ENCODE assay signal across 8 cellular contexts in the genomic region with DNA sequence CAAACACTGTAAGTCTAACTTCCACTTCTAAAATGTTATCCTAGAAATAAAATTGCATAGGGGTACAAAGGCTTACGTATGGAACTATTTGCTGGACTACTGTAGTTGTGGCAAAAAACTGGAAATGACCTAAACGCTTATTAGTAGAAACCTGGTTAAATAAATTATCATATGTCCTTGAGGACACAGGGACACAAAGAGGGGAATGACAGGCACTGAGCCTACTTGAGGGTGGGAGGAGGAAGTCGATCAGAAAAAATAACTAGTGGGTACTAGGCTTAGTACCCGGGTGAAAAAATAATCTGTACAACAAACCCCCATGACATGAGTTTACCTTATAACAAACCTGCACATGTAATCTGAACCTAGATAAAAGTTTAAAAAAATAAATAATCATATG. TPM values are rescaled to one million over a fixed set of nuclear protein-coding genes. Genes with fewer than 3 reads are reported as not detected.
"Had no signal": no experiment of that assay in that cellular context is flagged by ENCODE, and none has a peak within 500 bp of the region (broad histone marks: within the 10 kb centered on the region; RNA-seq: fewer than 3 reads in every experiment).

No MANE protein-coding gene starts in this region.

- FAIRE-seq: G401.6, GM12891, GM12892, GM18507, GM19239 had no signal

- DNase-seq: GDM1, GF-D8 had no signal

RNA-seq across cellular contexts. Expression of a gene that starts 28.4 kb away (rescaled TPM):
- total RNA-seq: G401 had no signal
